ENCODE assay signal across 1 cellular context in genomic region chr10:6019010-6019782, GRCh38.
TF ChIP-seq lines count a peak whose summit lies in the region.

No MANE protein-coding gene starts in this region.

TF ChIP-seq in HEK293, 187 proteins besides CTCF, POLR2A, EP300 and RAD21 (continued from another document):
- TF ChIP-seq, protein P1, sequence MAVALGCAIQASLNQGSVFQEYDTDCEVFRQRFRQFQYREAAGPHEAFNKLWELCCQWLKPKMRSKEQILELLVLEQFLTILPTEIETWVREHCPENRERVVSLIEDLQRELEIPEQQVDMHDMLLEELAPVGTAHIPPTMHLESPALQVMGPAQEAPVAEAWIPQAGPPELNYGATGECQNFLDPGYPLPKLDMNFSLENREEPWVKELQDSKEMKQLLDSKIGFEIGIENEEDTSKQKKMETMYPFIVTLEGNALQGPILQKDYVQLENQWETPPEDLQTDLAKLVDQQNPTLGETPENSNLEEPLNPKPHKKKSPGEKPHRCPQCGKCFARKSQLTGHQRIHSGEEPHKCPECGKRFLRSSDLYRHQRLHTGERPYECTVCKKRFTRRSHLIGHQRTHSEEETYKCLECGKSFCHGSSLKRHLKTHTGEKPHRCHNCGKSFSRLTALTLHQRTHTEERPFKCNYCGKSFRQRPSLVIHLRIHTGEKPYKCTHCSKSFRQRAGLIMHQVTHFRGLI (tag by site-specific recombination; IDR thresholded peaks at IDR 0.05) = no peak
- TF ChIP-seq ZNF391 (tag by site-specific recombination; IDR thresholded peaks at IDR 0.05; ENCODE audit: borderline replicate concordance, low read depth) = no peak
- TF ChIP-seq MZF1 (tag by site-specific recombination; IDR thresholded peaks at IDR 0.05; ENCODE audit: borderline replicate concordance) = no peak
- TF ChIP-seq ZNF571 (tag by site-specific recombination; IDR thresholded peaks at IDR 0.05) = no peak
- 0 out of 2 replicates have a peak, but pooled peaks have one; percentile 37 for TF ChIP-seq ZNF175 (tag by site-specific recombination; IDR thresholded peaks at IDR 0.05)
- no peak for TF ChIP-seq ZNF514 (tag by site-specific recombination; IDR thresholded peaks at IDR 0.05)
- TF ChIP-seq ZNF768 (tag by site-specific recombination; IDR thresholded peaks at IDR 0.05) = no peak
- no peak for TF ChIP-seq ZEB2 (tag by site-specific recombination; IDR thresholded peaks at IDR 0.05)
- TF ChIP-seq ZNF155 (tag by site-specific recombination; IDR thresholded peaks at IDR 0.05) = no peak
- no peak for TF ChIP-seq EGR2 (tag by site-specific recombination; IDR thresholded peaks at IDR 0.05; ENCODE audit: low read depth)
- peak; percentile 19; the same call in 1 of the 2 replicates for TF ChIP-seq HIC1 (tag by site-specific recombination; IDR thresholded peaks at IDR 0.05)
- no peak for TF ChIP-seq ZSCAN4 (tag by site-specific recombination; IDR thresholded peaks at IDR 0.05)
- no peak for TF ChIP-seq ZNF23 (tag by site-specific recombination; IDR thresholded peaks at IDR 0.05; ENCODE audit: borderline replicate concordance)
- TF ChIP-seq FEZF1 (tag by site-specific recombination; IDR thresholded peaks at IDR 0.05) = no peak
- TF ChIP-seq ZNF785 (tag by site-specific recombination; IDR thresholded peaks at IDR 0.05) = 0 out of 2 replicates have a peak, but pooled peaks have one; percentile 8
- TF ChIP-seq, protein P2, sequence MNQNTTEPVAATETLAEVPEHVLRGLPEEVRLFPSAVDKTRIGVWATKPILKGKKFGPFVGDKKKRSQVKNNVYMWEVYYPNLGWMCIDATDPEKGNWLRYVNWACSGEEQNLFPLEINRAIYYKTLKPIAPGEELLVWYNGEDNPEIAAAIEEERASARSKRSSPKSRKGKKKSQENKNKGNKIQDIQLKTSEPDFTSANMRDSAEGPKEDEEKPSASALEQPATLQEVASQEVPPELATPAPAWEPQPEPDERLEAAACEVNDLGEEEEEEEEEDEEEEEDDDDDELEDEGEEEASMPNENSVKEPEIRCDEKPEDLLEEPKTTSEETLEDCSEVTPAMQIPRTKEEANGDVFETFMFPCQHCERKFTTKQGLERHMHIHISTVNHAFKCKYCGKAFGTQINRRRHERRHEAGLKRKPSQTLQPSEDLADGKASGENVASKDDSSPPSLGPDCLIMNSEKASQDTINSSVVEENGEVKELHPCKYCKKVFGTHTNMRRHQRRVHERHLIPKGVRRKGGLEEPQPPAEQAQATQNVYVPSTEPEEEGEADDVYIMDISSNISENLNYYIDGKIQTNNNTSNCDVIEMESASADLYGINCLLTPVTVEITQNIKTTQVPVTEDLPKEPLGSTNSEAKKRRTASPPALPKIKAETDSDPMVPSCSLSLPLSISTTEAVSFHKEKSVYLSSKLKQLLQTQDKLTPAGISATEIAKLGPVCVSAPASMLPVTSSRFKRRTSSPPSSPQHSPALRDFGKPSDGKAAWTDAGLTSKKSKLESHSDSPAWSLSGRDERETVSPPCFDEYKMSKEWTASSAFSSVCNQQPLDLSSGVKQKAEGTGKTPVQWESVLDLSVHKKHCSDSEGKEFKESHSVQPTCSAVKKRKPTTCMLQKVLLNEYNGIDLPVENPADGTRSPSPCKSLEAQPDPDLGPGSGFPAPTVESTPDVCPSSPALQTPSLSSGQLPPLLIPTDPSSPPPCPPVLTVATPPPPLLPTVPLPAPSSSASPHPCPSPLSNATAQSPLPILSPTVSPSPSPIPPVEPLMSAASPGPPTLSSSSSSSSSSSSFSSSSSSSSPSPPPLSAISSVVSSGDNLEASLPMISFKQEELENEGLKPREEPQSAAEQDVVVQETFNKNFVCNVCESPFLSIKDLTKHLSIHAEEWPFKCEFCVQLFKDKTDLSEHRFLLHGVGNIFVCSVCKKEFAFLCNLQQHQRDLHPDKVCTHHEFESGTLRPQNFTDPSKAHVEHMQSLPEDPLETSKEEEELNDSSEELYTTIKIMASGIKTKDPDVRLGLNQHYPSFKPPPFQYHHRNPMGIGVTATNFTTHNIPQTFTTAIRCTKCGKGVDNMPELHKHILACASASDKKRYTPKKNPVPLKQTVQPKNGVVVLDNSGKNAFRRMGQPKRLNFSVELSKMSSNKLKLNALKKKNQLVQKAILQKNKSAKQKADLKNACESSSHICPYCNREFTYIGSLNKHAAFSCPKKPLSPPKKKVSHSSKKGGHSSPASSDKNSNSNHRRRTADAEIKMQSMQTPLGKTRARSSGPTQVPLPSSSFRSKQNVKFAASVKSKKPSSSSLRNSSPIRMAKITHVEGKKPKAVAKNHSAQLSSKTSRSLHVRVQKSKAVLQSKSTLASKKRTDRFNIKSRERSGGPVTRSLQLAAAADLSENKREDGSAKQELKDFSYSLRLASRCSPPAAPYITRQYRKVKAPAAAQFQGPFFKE (tag by site-specific recombination; IDR thresholded peaks at IDR 0.05; ENCODE audit: borderline replicate concordance) = no peak
- 0 out of 2 replicates have a peak, but pooled peaks have one; percentile 5 for TF ChIP-seq ZNF423 (tag by site-specific recombination; IDR thresholded peaks at IDR 0.05)
- no peak for TF ChIP-seq ZNF121 (tag by site-specific recombination; IDR thresholded peaks at IDR 0.05)
